In genomic region chr15:23174609-23175140, GRCh38 we compare ENCODE assay signal across 10 cellular contexts. TPM values are rescaled to one million over a fixed set of nuclear protein-coding genes. Genes with fewer than 3 reads are reported as not detected.
"Had no signal": no experiment of that assay in that cellular context is flagged by ENCODE, and none has a peak within 500 bp of the region (broad histone marks: within the 10 kb centered on the region; RNA-seq: fewer than 3 reads in every experiment).

No MANE protein-coding gene starts in this region.

RNA-seq across cellular contexts. Expression of gene GOLGA6L1, which starts 38.1 kb away (rescaled TPM):
- total RNA-seq: HepG2, HT1080, IMR-90, LHCN-M2, PC-9, Peyer's patch, Right ventricle myocardium superior, SK-MEL-5, T-helper 17 cell had no signal
- polyA plus RNA-seq: HepG2, IMR-90, SK-N-SH had no signal
